Comparison of ENCODE assay signal across 28 cellular contexts in the genomic region with DNA sequence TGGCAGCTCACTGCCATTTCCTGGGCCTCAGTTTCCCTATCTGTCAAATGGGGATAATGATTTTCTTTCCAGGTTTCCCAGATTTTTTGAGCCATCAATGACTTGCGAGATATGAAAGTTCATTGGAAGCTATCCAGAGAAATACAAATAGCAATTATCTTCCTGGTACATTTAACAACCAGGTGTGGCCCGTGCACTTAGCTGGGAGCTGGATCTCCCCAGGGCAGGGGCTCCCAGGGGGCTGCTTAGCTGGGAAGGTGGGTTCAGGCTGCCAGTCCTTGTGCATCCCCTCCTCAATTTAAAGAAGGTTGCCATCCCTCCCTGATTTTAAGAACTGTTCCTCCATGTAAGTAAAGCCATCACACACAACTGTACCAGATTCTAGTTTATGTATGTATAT. TPM values are rescaled to one million over a fixed set of nuclear protein-coding genes. Genes with fewer than 3 reads are reported as not detected.
"Had no signal": no experiment of that assay in that cellular context is flagged by ENCODE, and none has a peak within 500 bp of the region (broad histone marks: within the 10 kb centered on the region; RNA-seq: fewer than 3 reads in every experiment).

No MANE protein-coding gene starts in this region.

- H3K36me3 ChIP-seq: left lung, neural progenitor cell, prostate gland, upper lobe of left lung had no signal

- H3K9me3 ChIP-seq: left lung, prostate gland, upper lobe of left lung had no signal

- H3K9ac ChIP-seq: neural progenitor cell had no signal

- ATAC-seq: activated CD4-positive, alpha-beta T cell treated with anti-CD3 and anti-CD28 coated beads for 36 hours; left lung; right cardiac atrium; stimulated activated naive CD8-positive, alpha-beta T cell treated with anti-CD3 and anti-CD28 coated beads, Interleukin-15, amount 100 ng/mL, for 72 hours; WTC11 had no signal

- DNase-seq: activated CD4-positive, alpha-beta T cell treated with anti-CD3 and anti-CD28 coated beads for 36 hours; activated CD4-positive, alpha-beta T cell treated with anti-CD3 and anti-CD28 coated beads, Interleukin-2, amount 50 U/mL, for 48 hours; activated naive CD4-positive, alpha-beta T cell; activated naive CD8-positive, alpha-beta T cell treated with anti-CD3 and anti-CD28 coated beads for 36 hours; activated T-cell treated with anti-CD3 and anti-CD28 coated beads for 4 hours; amniotic stem cell; central memory CD4-positive, alpha-beta T cell; foreskin melanocyte; hypothalamus; left lung; midbrain; naive B cell; right cardiac atrium; stimulated activated CD4-positive, alpha-beta T cell treated with anti-CD3 and anti-CD28 coated beads, Interleukin-15, amount 100 ng/mL, for 24 hours; stimulated activated CD4-positive, alpha-beta T cell treated with anti-CD3 and anti-CD28 coated beads, Interleukin-2, amount 100 ng/mL, for 48 hours; stimulated activated naive CD8-positive, alpha-beta T cell treated with anti-CD3 and anti-CD28 coated beads, Interleukin-15, amount 100 ng/mL, for 72 hours; upper lobe of left lung had no signal

- FAIRE-seq: colon, keratinocyte had no signal

- H3K27ac ChIP-seq: left lung, neural progenitor cell, skin epidermis, upper lobe of left lung had no signal

- H3K4me1 ChIP-seq: prostate gland had no signal

- H3K4me3 ChIP-seq: left lung, neural progenitor cell, prostate gland, skin epidermis, upper lobe of left lung had no signal

RNA-seq across cellular contexts. Expression of gene TMEM54, which starts 3.6 kb away (rescaled TPM):
- total RNA-seq: T-helper 2 cell treated with Interferon-gamma antibody and Interleukin-4, amounts not matched to agents 100 ng/mL and 5 ng/mL, for 36 hours had no signal

RNA-seq across cellular contexts. Expression of gene HPCA, which starts 18.5 kb away (rescaled TPM):
- total RNA-seq: activated T-helper 1 cell treated with anti-CD3 and anti-CD28 coated beads, Interleukin-12 subunit alpha, Interleukin-12 subunit beta, Interleukin-2, Interleukin-4 antibody, amounts not matched to agents 30 ng/mL and 10 ng/mL and 1 ng/mL, durations not matched to agents 14 hours and 24 hours and 36 hours; epithelial cell of proximal tubule; lung microvascular endothelial cell; osteoblast; right cardiac atrium; upper lobe of left lung had no signal

RNA-seq across cellular contexts. Expression of gene FNDC5, which starts 34.1 kb away (rescaled TPM):
- total RNA-seq: activated CD4-positive, alpha-beta T cell treated with anti-CD3 and anti-CD28 coated beads for 36 hours; activated naive CD8-positive, alpha-beta T cell treated with anti-CD3 and anti-CD28 coated beads for 36 hours; activated T-helper 1 cell treated with anti-CD3 and anti-CD28 coated beads, Interleukin-12 subunit alpha, Interleukin-12 subunit beta, Interleukin-2, Interleukin-4 antibody, amounts not matched to agents 30 ng/mL and 10 ng/mL and 1 ng/mL, durations not matched to agents 14 hours and 24 hours and 36 hours; epithelial cell of proximal tubule; T-helper 2 cell treated with Interferon-gamma antibody and Interleukin-4, amounts not matched to agents 100 ng/mL and 5 ng/mL, for 36 hours had no signal
